In genomic region chr9:80885894-80886293, GRCh38 we compare ENCODE assay signal across 12 cellular contexts.
A peak's percentile ranks its signal among the peaks of the same experiment; 100 is the strongest.
DNase-seq lines count a peak whose midpoint lies in the region; ATAC-seq and TF ChIP-seq lines count a peak whose summit lies in the region.
"Had no signal": no experiment of that assay in that cellular context is flagged by ENCODE, and none has a peak within 500 bp of the region (broad histone marks: within the 10 kb centered on the region; RNA-seq: fewer than 3 reads in every experiment).

No MANE protein-coding gene starts in this region.

- no peaks in the 10 kb centered on the region for H3K4me1 Mint-ChIP-seq in activated T-helper 17 cell treated with anti-CD3 and anti-CD28 coated beads, Interleukin-2, amount 50 U/mL, for 72 hours
- H3K4me1 Mint-ChIP-seq: activated naive CD4-positive, alpha-beta T cell treated with anti-CD3 and anti-CD28 coated beads, Interleukin-2, amount 50 U/mL, for 24 hours had no signal

- H3K4me2 ChIP-seq in mesendoderm (ENCODE audit: low read length), result no peak overlapping the region

- no peak overlapping the region for H3K27ac Mint-ChIP-seq in activated T-helper 17 cell treated with anti-CD3 and anti-CD28 coated beads, Interleukin-2, amount 50 U/mL, for 72 hours
- H3K27ac Mint-ChIP-seq: activated naive CD4-positive, alpha-beta T cell treated with anti-CD3 and anti-CD28 coated beads, Interleukin-2, amount 50 U/mL, for 24 hours had no signal

- no peak overlapping the region for H3K4me3 ChIP-seq in WERI-Rb-1 (ENCODE audit: low read depth, low read length)
- no peak overlapping the region for H3K4me3 ChIP-seq in mesendoderm (ENCODE audit: low read length)
- H3K4me3 ChIP-seq: tibial nerve had no signal

- H3K4me3 Mint-ChIP-seq in activated T-helper 17 cell treated with anti-CD3 and anti-CD28 coated beads, Interleukin-2, amount 50 U/mL, for 72 hours, result no peak overlapping the region
- H3K4me3 Mint-ChIP-seq: activated naive CD4-positive, alpha-beta T cell treated with anti-CD3 and anti-CD28 coated beads, Interleukin-2, amount 50 U/mL, for 24 hours had no signal

- H3K79me1 ChIP-seq in mesendoderm (ENCODE audit: low read length), result no peaks in the 10 kb centered on the region

- H3K79me2 ChIP-seq in mesendoderm (ENCODE audit: control insufficient read depth, insufficient read depth, low read length), result no peaks in the 10 kb centered on the region

- peaks cover 3% of the 10 kb centered on the region for H3K4me1 ChIP-seq in mesendoderm (ENCODE audit: control insufficient read depth, low read depth, low read length)
- H3K4me1 ChIP-seq: tibial nerve had no signal

- H3K27me3 Mint-ChIP-seq in activated T-helper 17 cell treated with anti-CD3 and anti-CD28 coated beads, Interleukin-2, amount 50 U/mL, for 72 hours, result no peaks in the 10 kb centered on the region
- H3K27me3 Mint-ChIP-seq: activated naive CD4-positive, alpha-beta T cell treated with anti-CD3 and anti-CD28 coated beads, Interleukin-2, amount 50 U/mL, for 24 hours had no signal

- 100% methylated on average over 1 of the region's 5 CpGs for WGBS in mesendoderm (ENCODE audit: extremely low coverage, insufficient coverage, low lambda C conversion rate)

- no peak overlapping the region for H2BK15ac ChIP-seq in mesendoderm (replicated peaks; ENCODE audit: low read depth)

- no peak overlapping the region for H4K5ac ChIP-seq in mesendoderm (ENCODE audit: low read length)

- peaks cover 8% of the 10 kb centered on the region for H3K9me3 Mint-ChIP-seq in activated T-helper 17 cell treated with anti-CD3 and anti-CD28 coated beads, Interleukin-2, amount 50 U/mL, for 72 hours
- H3K9me3 Mint-ChIP-seq: activated naive CD4-positive, alpha-beta T cell treated with anti-CD3 and anti-CD28 coated beads, Interleukin-2, amount 50 U/mL, for 24 hours had no signal

- TF ChIP-seq CTCF in WERI-Rb-1 (IDR thresholded peaks at IDR 0.05; ENCODE audit: low read depth, low read length), result peak; percentile 44; the same call in 1 of the 2 replicates

- H3K27ac ChIP-seq in WERI-Rb-1 (no peak overlapping the region), mesendoderm (ENCODE audit: low read depth, low read length) (no peak overlapping the region)
- H3K27ac ChIP-seq: tibial nerve had no signal

- no peak overlapping the region for H3K23ac ChIP-seq in mesendoderm (ENCODE audit: low read length)

- H3K36me3 Mint-ChIP-seq in activated T-helper 17 cell treated with anti-CD3 and anti-CD28 coated beads, Interleukin-2, amount 50 U/mL, for 72 hours (ENCODE audit: low read depth), result no peaks in the 10 kb centered on the region
- H3K36me3 Mint-ChIP-seq: activated naive CD4-positive, alpha-beta T cell treated with anti-CD3 and anti-CD28 coated beads, Interleukin-2, amount 50 U/mL, for 24 hours had no signal

- no peak overlapping the region for H2AK5ac ChIP-seq in mesendoderm (ENCODE audit: low read length)

- H3K9me3 ChIP-seq in WERI-Rb-1 (ENCODE audit: severe bottlenecking), result no peaks in the 10 kb centered on the region
- H3K9me3 ChIP-seq: tibial nerve had no signal

- H3K36me3 ChIP-seq in WERI-Rb-1 (no peaks in the 10 kb centered on the region), mesendoderm (ENCODE audit: control insufficient read depth, insufficient read depth, low read length) (no peaks in the 10 kb centered on the region)
- H3K36me3 ChIP-seq: tibial nerve had no signal

- no peaks in the 10 kb centered on the region for H3K27me3 ChIP-seq in WERI-Rb-1 (ENCODE audit: insufficient read depth, low read depth, severe bottlenecking)
- no peaks in the 10 kb centered on the region for H3K27me3 ChIP-seq in mesendoderm (ENCODE audit: insufficient read depth, low read length, poor library complexity)
- H3K27me3 ChIP-seq: tibial nerve had no signal

- H2BK120ac ChIP-seq in mesendoderm (ENCODE audit: low read depth, low read length), result no peak overlapping the region

- no peak overlapping the region for H3K4ac ChIP-seq in mesendoderm (ENCODE audit: low read depth, low read length)

- no peak overlapping the region for H3K9ac ChIP-seq in mesendoderm (ENCODE audit: low read length)

- ATAC-seq in activated T-helper 17 cell treated with anti-CD3 and anti-CD28 coated beads, Interleukin-2, amount 50 U/mL, for 72 hours (replicated peaks), result no peak
- ATAC-seq in HG03045 (IDR thresholded peaks at IDR 0.05; ENCODE audit: unreplicated experiment), result no peak

- no peak overlapping the region for H3K56ac ChIP-seq in mesendoderm (ENCODE audit: low read length)

- no peak overlapping the region for H3K18ac ChIP-seq in mesendoderm (ENCODE audit: low read length)

- DNase-seq in D341Med (ENCODE audit: low spot score), result peak; percentile 35
- peak; percentile 32 for DNase-seq in LHCN-M2 (ENCODE audit: low read depth)
- peak; percentile 57 for DNase-seq in WERI-Rb-1
- peak; percentile 42 for DNase-seq in mesendoderm
- DNase-seq in NCI-H1436 treated with DMSO at 0.1 percent for 48 hours (lab: John Stamatoyannopoulos, UW), result no peak
- no peak for DNase-seq in stimulated activated CD4-positive, alpha-beta T cell treated with anti-CD3 and anti-CD28 coated beads, Interleukin-4, amount 100 ng/mL, for 4 hours
- DNase-seq: DMS153, SHP77 had no signal

- H2BK5ac ChIP-seq in mesendoderm (ENCODE audit: low read length), result no peak overlapping the region

- no peak overlapping the region for H4K8ac ChIP-seq in mesendoderm (ENCODE audit: low read depth, low read length)

Comparison
In these comparisons a context has a peak if more than half of its experiments do, and no peak if none do; other contexts are left out.
1. DNase-seq: peak in D341Med (single experiment), LHCN-M2 (single experiment), WERI-Rb-1 (single experiment) and mesendoderm (single experiment); none in NCI-H1436 treated with DMSO at 0.1 percent for 48 hours (single experiment) and stimulated activated CD4-positive, alpha-beta T cell treated with anti-CD3 and anti-CD28 coated beads, Interleukin-4, amount 100 ng/mL, for 4 hours (0 of 2).